Comparison of ENCODE assay signal across 18 cellular contexts in the genomic region with DNA sequence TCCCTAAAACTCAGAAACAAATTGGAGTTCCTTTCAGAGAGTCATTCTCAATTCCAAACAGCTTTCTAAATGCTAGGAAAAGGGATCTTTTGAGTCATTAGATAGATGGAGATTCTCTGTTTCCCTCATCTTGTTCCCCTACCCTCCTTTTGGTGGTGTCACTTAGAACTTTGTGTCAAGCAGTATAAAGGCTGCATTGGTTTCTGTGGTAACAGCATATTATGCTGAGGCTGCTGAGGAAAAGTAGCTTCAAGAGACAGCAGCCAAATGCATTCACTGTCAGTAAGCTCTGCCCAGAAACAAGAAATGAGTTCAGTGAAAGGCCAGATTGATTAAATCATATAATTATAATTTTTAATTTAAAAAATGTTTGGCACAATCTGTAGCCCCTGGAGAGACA.
"Had no signal": no experiment of that assay in that cellular context is flagged by ENCODE, and none has a peak within 500 bp of the region (broad histone marks: within the 10 kb centered on the region; RNA-seq: fewer than 3 reads in every experiment).

No MANE protein-coding gene starts in this region.

- H3K27me3 ChIP-seq: esophagus muscularis mucosa, foreskin keratinocyte, hepatocyte, right atrium auricular region, sigmoid colon, testis, tibial nerve, upper lobe of right lung, vagina had no signal

- H3K9me3 ChIP-seq: esophagus muscularis mucosa, right atrium auricular region, sigmoid colon, testis, tibial nerve, upper lobe of right lung, vagina had no signal

- H3K4me3 ChIP-seq: esophagus muscularis mucosa, hepatocyte, right atrium auricular region, sigmoid colon, skin epidermis, testis, tibial nerve, upper lobe of right lung, vagina had no signal

- DNase-seq: effector memory CD4-positive, alpha-beta T cell; foreskin keratinocyte; mammary epithelial cell; natural killer cell; posterior cingulate gyrus; sigmoid colon; stimulated activated CD4-positive, alpha-beta T cell treated with anti-CD3 and anti-CD28 coated beads, Interleukin-2, amount 100 ng/mL, for 24 hours; stimulated activated CD4-positive, alpha-beta T cell treated with anti-CD3 and anti-CD28 coated beads, Interleukin-4, amount 100 ng/mL, for 4 hours; stimulated activated naive B cell treated with anti-CD40 and anti-IgM and Interleukin-4, amounts not matched to agents 10 μg/mL and 1 μg/mL and 100 μg/mL, for 72 hours; stimulated activated naive CD8-positive, alpha-beta T cell treated with anti-CD3 and anti-CD28 coated beads, Interleukin-15, amount 100 ng/mL, for 72 hours; testis; upper lobe of right lung had no signal

- H3K36me3 Mint-ChIP-seq: natural killer cell; stimulated activated naive B cell treated with anti-CD40 and anti-IgM and Interleukin-4, amounts not matched to agents 10 μg/mL and 1 μg/mL and 100 μg/mL, for 72 hours had no signal

- H3K27me3 Mint-ChIP-seq: stimulated activated naive B cell treated with anti-CD40 and anti-IgM and Interleukin-4, amounts not matched to agents 10 μg/mL and 1 μg/mL and 100 μg/mL, for 72 hours; stimulated activated naive CD8-positive, alpha-beta T cell treated with anti-CD3 and anti-CD28 coated beads, Interleukin-15, amount 100 ng/mL, for 72 hours had no signal

- H3K4me2 ChIP-seq: hepatocyte had no signal

- H3K27ac ChIP-seq: esophagus muscularis mucosa, foreskin keratinocyte, hepatocyte, right atrium auricular region, sigmoid colon, skin epidermis, testis, tibial nerve, upper lobe of right lung, vagina had no signal

- H3K9me3 Mint-ChIP-seq: stimulated activated naive B cell treated with anti-CD40 and anti-IgM and Interleukin-4, amounts not matched to agents 10 μg/mL and 1 μg/mL and 100 μg/mL, for 72 hours; stimulated activated naive CD8-positive, alpha-beta T cell treated with anti-CD3 and anti-CD28 coated beads, Interleukin-15, amount 100 ng/mL, for 72 hours had no signal

- H3K4me1 Mint-ChIP-seq: natural killer cell; stimulated activated naive B cell treated with anti-CD40 and anti-IgM and Interleukin-4, amounts not matched to agents 10 μg/mL and 1 μg/mL and 100 μg/mL, for 72 hours; stimulated activated naive CD8-positive, alpha-beta T cell treated with anti-CD3 and anti-CD28 coated beads, Interleukin-15, amount 100 ng/mL, for 72 hours had no signal

- H3K79me2 ChIP-seq: hepatocyte had no signal

- H3K36me3 ChIP-seq: esophagus muscularis mucosa, right atrium auricular region, sigmoid colon, tibial nerve, upper lobe of right lung, vagina had no signal

- H3K27ac Mint-ChIP-seq: natural killer cell; stimulated activated naive B cell treated with anti-CD40 and anti-IgM and Interleukin-4, amounts not matched to agents 10 μg/mL and 1 μg/mL and 100 μg/mL, for 72 hours; stimulated activated naive CD8-positive, alpha-beta T cell treated with anti-CD3 and anti-CD28 coated beads, Interleukin-15, amount 100 ng/mL, for 72 hours had no signal

- H3K4me3 Mint-ChIP-seq: natural killer cell; stimulated activated naive B cell treated with anti-CD40 and anti-IgM and Interleukin-4, amounts not matched to agents 10 μg/mL and 1 μg/mL and 100 μg/mL, for 72 hours; stimulated activated naive CD8-positive, alpha-beta T cell treated with anti-CD3 and anti-CD28 coated beads, Interleukin-15, amount 100 ng/mL, for 72 hours had no signal

- H3K4me1 ChIP-seq: esophagus muscularis mucosa, foreskin keratinocyte, right atrium auricular region, sigmoid colon, testis, tibial nerve, upper lobe of right lung, vagina had no signal

- H2AFZ ChIP-seq: hepatocyte had no signal
